In genomic region chr9:12972608-12973589, GRCh38 we compare ENCODE assay signal across 9 cellular contexts.
A peak's percentile ranks its signal among the peaks of the same experiment; 100 is the strongest.
DNase-seq lines count a peak whose midpoint lies in the region; ATAC-seq, FAIRE-seq and TF ChIP-seq lines count a peak whose summit lies in the region.
"Had no signal": no experiment of that assay in that cellular context is flagged by ENCODE, and none has a peak within 500 bp of the region (broad histone marks: within the 10 kb centered on the region; RNA-seq: fewer than 3 reads in every experiment).

No MANE protein-coding gene starts in this region.

- peak; percentile 93 to 100 (median 98) for ATAC-seq in right lobe of liver

- peaks cover 4% of the 10 kb centered on the region for H3K9me3 Mint-ChIP-seq in glutamatergic neuron (ENCODE audit: unreplicated experiment)

- H3K4me1 Mint-ChIP-seq in glutamatergic neuron (ENCODE audit: low read depth, unreplicated experiment): no peaks in the 10 kb centered on the region

- H3K4me1 ChIP-seq in right lobe of liver: peaks cover 0 to 27% (median 0%) of the 10 kb centered on the region in 4 donors

- H3K36me3 ChIP-seq in bronchial epithelial cell (ENCODE audit: control insufficient read depth, insufficient read depth, low read length) (no peaks in the 10 kb centered on the region), right lobe of liver (no peaks in the 10 kb centered on the region)
- H3K36me3 ChIP-seq: neutrophil had no signal

- intact Hi-C loops in right lobe of liver (cut with DNase I): no loop called here

- no peak overlapping the region for H3K27ac Mint-ChIP-seq in glutamatergic neuron (ENCODE audit: unreplicated experiment)

- H3K9me3 ChIP-seq in right lobe of liver: no peaks in the 10 kb centered on the region
- H3K9me3 ChIP-seq: neutrophil had no signal

- peak; percentile 64 for DNase-seq in NCI-H446 treated with DMSO at 0.1 percent for 48 hours (lab: John Stamatoyannopoulos, UW)
- DNase-seq in bronchial epithelial cell (ENCODE audit: low read depth): no peak
- DNase-seq in right lobe of liver: peak; percentile 75 to 92 (median 84)
- DNase-seq in superior temporal gyrus (ENCODE audit: extremely low spot score): peak; percentile 80
- DNase-seq in NCI-H187 (lab: John Stamatoyannopoulos, UW): no peak
- DNase-seq in stimulated activated CD4-positive, alpha-beta T cell treated with anti-CD3 and anti-CD28 coated beads, Interleukin-2, amount 100 ng/mL, for 24 hours: no peak
- no peak for DNase-seq in glutamatergic neuron
- DNase-seq: GDM1 had no signal

- TF ChIP-seq CTCF in bronchial epithelial cell (IDR thresholded peaks at IDR 0.05; ENCODE audit: insufficient read depth, low read length, severe bottlenecking) (no peak), right lobe of liver (IDR thresholded peaks at IDR 0.05) (peak in 1 of 4 donors; percentile 15), glutamatergic neuron (IDR thresholded peaks at IDR 0.05; ENCODE audit: partially characterized antibody, unreplicated experiment) (no peak)

- peak overlapping the region; percentile 50 to 81 (median 77) for H3K27ac ChIP-seq in right lobe of liver
- H3K27ac ChIP-seq: neutrophil had no signal

- TF ChIP-seq POLR2A in right lobe of liver (IDR thresholded peaks at IDR 0.05): no peak

- H3K27me3 Mint-ChIP-seq in glutamatergic neuron (ENCODE audit: unreplicated experiment): no peaks in the 10 kb centered on the region

- 25% methylated on average over 8 of the region's 8 CpGs for WGBS in right lobe of liver (ENCODE audit: insufficient coverage, low coverage, low lambda C conversion rate, missing lambda C conversion rate)

- no peaks in the 10 kb centered on the region for H3K36me3 Mint-ChIP-seq in glutamatergic neuron (ENCODE audit: unreplicated experiment)

- peak; percentile 84 for FAIRE-seq in bronchial epithelial cell (lab: Jason Lieb, UNC)

- H3K4me3 ChIP-seq in bronchial epithelial cell (ENCODE audit: low read depth, low read length): no peak overlapping the region
- H3K4me3 ChIP-seq in right lobe of liver: no peak overlapping the region

- no peaks in the 10 kb centered on the region for H3K27me3 ChIP-seq in bronchial epithelial cell (ENCODE audit: control insufficient read depth, insufficient read depth, low read length)
- no peaks in the 10 kb centered on the region for H3K27me3 ChIP-seq in right lobe of liver
- H3K27me3 ChIP-seq: neutrophil had no signal

- no peak overlapping the region for H3K4me3 Mint-ChIP-seq in glutamatergic neuron (ENCODE audit: unreplicated experiment)

Comparison
In these comparisons a context has a peak if more than half of its experiments do, and no peak if none do; other contexts are left out.
1. DNase-seq: peak in NCI-H446 treated with DMSO at 0.1 percent for 48 hours (single experiment), right lobe of liver (3 of 3) and superior temporal gyrus (single experiment); none in bronchial epithelial cell (single experiment), NCI-H187 (0 of 2), stimulated activated CD4-positive, alpha-beta T cell treated with anti-CD3 and anti-CD28 coated beads, Interleukin-2, amount 100 ng/mL, for 24 hours (0 of 2) and glutamatergic neuron (single experiment).